ENCODE assay signal across 32 cellular contexts in the genomic region with DNA sequence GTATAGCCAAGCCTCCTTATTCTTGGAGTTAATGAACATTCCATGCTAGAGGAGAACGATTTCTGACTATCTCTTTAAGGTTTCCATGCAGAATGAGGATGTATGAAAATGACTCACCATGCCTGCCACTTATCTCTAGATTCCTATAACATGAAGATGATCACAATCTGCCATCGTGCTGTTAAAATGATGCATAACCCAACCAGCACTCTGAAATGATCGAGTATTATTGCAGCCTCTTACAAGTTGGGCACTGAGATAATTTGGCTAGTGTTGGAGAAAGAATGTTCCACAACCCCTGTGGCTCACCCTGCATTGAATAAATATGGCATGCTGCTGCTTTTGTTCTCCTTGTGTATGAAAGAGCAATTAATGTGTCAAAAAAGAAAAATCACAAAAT.
"Had no signal": no experiment of that assay in that cellular context is flagged by ENCODE, and none has a peak within 500 bp of the region (broad histone marks: within the 10 kb centered on the region; RNA-seq: fewer than 3 reads in every experiment).

No MANE protein-coding gene starts in this region.

- H3K27ac Mint-ChIP-seq: activated B cell treated with CpG ODN at 0.5 μM for 24 hours; activated CD8-positive, alpha-beta T cell treated with anti-CD3 and anti-CD28 coated beads for 36 hours; activated naive CD4-positive, alpha-beta T cell treated with anti-CD3 and anti-CD28 coated beads, Interleukin-2, amount 50 U/mL, for 72 hours; activated T-cell treated with anti-CD3 and anti-CD28 coated beads, Interleukin-2, amount 50 U/mL, for 72 hours; effector memory CD8-positive, alpha-beta T cell; immature natural killer cell; mesothelial cell of epicardium; naive B cell; nephron progenitor cell; progenitor cell of endocrine pancreas; stimulated activated effector memory CD8-positive, alpha-beta T cell treated with anti-CD3 and anti-CD28 coated beads, Interleukin-12 subunit alpha, Interleukin-12 subunit beta, amount 100 ng/mL, for 72 hours; stimulated activated naive CD8-positive, alpha-beta T cell treated with anti-CD3 and anti-CD28 coated beads, Interleukin-15, Interleukin-2, amounts not matched to agents 100 ng/mL and 50 ng/mL, for 24 hours; T-helper 2 cell treated with Interferon-gamma antibody and Interleukin-4, amounts not matched to agents 5 μg/mL and 100 μg/mL, for 36 hours had no signal

- ATAC-seq: activated CD8-positive, alpha-beta T cell treated with anti-CD3 and anti-CD28 coated beads for 36 hours; activated naive CD4-positive, alpha-beta T cell treated with anti-CD3 and anti-CD28 coated beads, Interleukin-2, amount 50 U/mL, for 72 hours; activated T-cell treated with anti-CD3 and anti-CD28 coated beads, Interleukin-2, amount 50 U/mL, for 72 hours; body of pancreas; effector memory CD8-positive, alpha-beta T cell; heart left ventricle; left colon; sciatic nerve; stimulated activated effector memory CD8-positive, alpha-beta T cell treated with anti-CD3 and anti-CD28 coated beads, Interleukin-12 subunit alpha, Interleukin-12 subunit beta, amount 100 ng/mL, for 72 hours had no signal

- H3K9me3 ChIP-seq: body of pancreas, heart left ventricle, ovary, thyroid gland, upper lobe of left lung, vagina had no signal

- H3K4me1 Mint-ChIP-seq: activated B cell treated with CpG ODN at 0.5 μM for 24 hours; immature natural killer cell; naive B cell; nephron progenitor cell; stimulated activated effector memory CD8-positive, alpha-beta T cell treated with anti-CD3 and anti-CD28 coated beads, Interleukin-12 subunit alpha, Interleukin-12 subunit beta, amount 100 ng/mL, for 72 hours had no signal

- H3K4me3 ChIP-seq: body of pancreas, cardiac muscle cell, coronary artery, heart left ventricle, ovary, thyroid gland, upper lobe of left lung, vagina had no signal

- H3K36me3 Mint-ChIP-seq: activated naive CD4-positive, alpha-beta T cell treated with anti-CD3 and anti-CD28 coated beads, Interleukin-2, amount 50 U/mL, for 72 hours; mesothelial cell of epicardium; naive B cell; stimulated activated effector memory CD8-positive, alpha-beta T cell treated with anti-CD3 and anti-CD28 coated beads, Interleukin-12 subunit alpha, Interleukin-12 subunit beta, amount 100 ng/mL, for 72 hours had no signal

- H3K36me3 ChIP-seq: cardiac muscle cell, heart left ventricle, ovary, thyroid gland, upper lobe of left lung, vagina had no signal

- H3K4me1 ChIP-seq: body of pancreas, heart left ventricle, thyroid gland, upper lobe of left lung, vagina had no signal

- H3K9me3 Mint-ChIP-seq: mesothelial cell of epicardium, nephron progenitor cell had no signal

- DNase-seq: activated B cell treated with CpG ODN at 0.5 μM for 24 hours; activated CD4-positive, alpha-beta T cell treated with anti-CD3 and anti-CD28 coated beads, Interleukin-2, amount 50 U/mL, for 1 hour; activated CD8-positive, alpha-beta T cell treated with anti-CD3 and anti-CD28 coated beads for 36 hours; activated naive CD4-positive, alpha-beta T cell; activated T-cell treated with anti-CD3 and anti-CD28 coated beads, Interleukin-2, amount 50 U/mL, for 72 hours; body of pancreas; effector memory CD8-positive, alpha-beta T cell; erythroblast; heart left ventricle; hypothalamus; immature natural killer cell; kidney; left colon; mammary epithelial cell; naive B cell; nephron progenitor cell; ovary; retina; small intestine; stimulated activated CD4-positive, alpha-beta T cell treated with anti-CD3 and anti-CD28 coated beads, Interleukin-4, amount 100 ng/mL, for 24 hours; thyroid gland; upper lobe of left lung had no signal

- H3K27ac ChIP-seq: body of pancreas, cardiac muscle cell, coronary artery, heart left ventricle, ovary, thyroid gland, upper lobe of left lung, vagina had no signal

- H3K27me3 Mint-ChIP-seq: activated B cell treated with CpG ODN at 0.5 μM for 24 hours; activated CD8-positive, alpha-beta T cell treated with anti-CD3 and anti-CD28 coated beads for 36 hours; effector memory CD8-positive, alpha-beta T cell; naive B cell; progenitor cell of endocrine pancreas; stimulated activated naive CD8-positive, alpha-beta T cell treated with anti-CD3 and anti-CD28 coated beads, Interleukin-15, Interleukin-2, amounts not matched to agents 100 ng/mL and 50 ng/mL, for 24 hours had no signal

- H3K4me3 Mint-ChIP-seq: activated B cell treated with CpG ODN at 0.5 μM for 24 hours; activated CD8-positive, alpha-beta T cell treated with anti-CD3 and anti-CD28 coated beads for 36 hours; activated T-cell treated with anti-CD3 and anti-CD28 coated beads, Interleukin-2, amount 50 U/mL, for 72 hours; effector memory CD8-positive, alpha-beta T cell; immature natural killer cell; mesothelial cell of epicardium; naive B cell; nephron progenitor cell; stimulated activated effector memory CD8-positive, alpha-beta T cell treated with anti-CD3 and anti-CD28 coated beads, Interleukin-12 subunit alpha, Interleukin-12 subunit beta, amount 100 ng/mL, for 72 hours; stimulated activated naive CD8-positive, alpha-beta T cell treated with anti-CD3 and anti-CD28 coated beads, Interleukin-15, Interleukin-2, amounts not matched to agents 100 ng/mL and 50 ng/mL, for 24 hours; T-helper 2 cell treated with Interferon-gamma antibody and Interleukin-4, amounts not matched to agents 5 μg/mL and 100 μg/mL, for 36 hours had no signal

- H3K27me3 ChIP-seq: body of pancreas, cardiac muscle cell, heart left ventricle, ovary, thyroid gland, upper lobe of left lung, vagina had no signal

- FAIRE-seq: kidney, small intestine had no signal
